In the genomic region with DNA sequence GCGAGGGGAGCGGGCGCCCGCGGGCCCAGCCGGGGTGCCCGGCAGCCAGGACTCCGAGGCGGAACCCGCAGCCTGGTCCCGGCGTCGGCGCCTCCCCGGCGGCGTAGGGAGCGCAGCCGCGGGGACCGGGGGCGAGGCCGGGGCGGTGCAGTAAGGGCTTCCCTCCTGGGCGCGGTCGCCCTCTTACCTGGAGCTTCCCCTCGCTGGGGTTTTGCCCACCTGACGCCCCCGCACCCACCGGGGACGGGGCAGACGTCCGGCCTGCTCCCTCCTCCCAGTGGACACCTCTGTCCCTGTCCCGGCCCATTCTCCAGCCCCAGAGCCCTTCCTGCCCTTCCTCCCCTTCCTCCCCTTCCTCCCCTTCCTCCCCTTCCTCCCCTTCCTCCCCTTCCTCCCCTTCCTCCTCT, we compare ENCODE assay signal across 8 cellular contexts. TPM values are rescaled to one million over a fixed set of nuclear protein-coding genes. Genes with fewer than 3 reads are reported as not detected.
DNase-seq lines count a peak whose midpoint lies in the region; ATAC-seq lines count a peak whose summit lies in the region.

No MANE protein-coding gene starts in this region.

- no peaks in the 10 kb centered on the region for H3K27me3 Mint-ChIP-seq in activated T-cell treated with anti-CD3 and anti-CD28 coated beads, Interleukin-2, amount 50 U/mL, for 24 hours

- no peaks in the 10 kb centered on the region for H3K27me3 ChIP-seq in HUES48 (ENCODE audit: control insufficient read depth, insufficient read depth, low read length)

- H3K4me3 ChIP-seq in HUES48 (ENCODE audit: low read depth, low read length): peak overlapping the region; percentile 97

- H3K9me3 Mint-ChIP-seq in activated T-cell treated with anti-CD3 and anti-CD28 coated beads, Interleukin-2, amount 50 U/mL, for 24 hours: no peaks in the 10 kb centered on the region

- H3K27ac ChIP-seq in HUES48 (ENCODE audit: low read depth, low read length): peak overlapping the region; percentile 96

- H3K36me3 Mint-ChIP-seq in activated T-cell treated with anti-CD3 and anti-CD28 coated beads, Interleukin-2, amount 50 U/mL, for 24 hours (ENCODE audit: low read depth): peaks cover 48% of the 10 kb centered on the region

- peaks cover 46% of the 10 kb centered on the region for H3K4me1 Mint-ChIP-seq in activated T-cell treated with anti-CD3 and anti-CD28 coated beads, Interleukin-2, amount 50 U/mL, for 24 hours (ENCODE audit: low read depth)

- peak overlapping the region; percentile 81 for H3K9ac ChIP-seq in HUES48 (ENCODE audit: low read depth, low read length)

- peak overlapping the region; percentile 88 for H3K27ac Mint-ChIP-seq in activated T-cell treated with anti-CD3 and anti-CD28 coated beads, Interleukin-2, amount 50 U/mL, for 24 hours

- peaks cover 30% of the 10 kb centered on the region for H3K36me3 ChIP-seq in HUES48 (ENCODE audit: control insufficient read depth, insufficient read depth, low read length)

- DNase-seq in EH (ENCODE audit: low read depth) (peak; percentile 62), germinal center (ENCODE audit: low spot score) (peak; percentile 69), sciatic nerve (ENCODE audit: low spot score) (no peak), superior temporal gyrus (ENCODE audit: extremely low spot score) (no peak), pons (ENCODE audit: low spot score) (no peak)
- DNase-seq in activated T-cell treated with anti-CD3 and anti-CD28 coated beads, Interleukin-2, amount 50 U/mL, for 24 hours: no peak

- H3K4me1 ChIP-seq in HUES48 (ENCODE audit: control insufficient read depth, insufficient read depth, low read length): peaks cover 25% of the 10 kb centered on the region

- H3K9me3 ChIP-seq in HUES48 (ENCODE audit: control insufficient read depth, insufficient read depth, low read length): no peaks in the 10 kb centered on the region

- peak overlapping the region; percentile 96 for H3K4me3 Mint-ChIP-seq in activated T-cell treated with anti-CD3 and anti-CD28 coated beads, Interleukin-2, amount 50 U/mL, for 24 hours

- peak; percentile 26 for ATAC-seq in GM21381 (IDR thresholded peaks at IDR 0.05; ENCODE audit: unreplicated experiment)
- peak; percentile 35 for ATAC-seq in sciatic nerve

- intact Hi-C loops in sciatic nerve (cut with DNase I): no loop called here

RNA-seq across cellular contexts. Expression of a gene that starts 0.4 kb away (rescaled TPM):
- total RNA-seq in sciatic nerve: 59.8 TPM

RNA-seq across cellular contexts. Expression of a gene that starts 30.5 kb away (rescaled TPM):
- 3.7 TPM for total RNA-seq in sciatic nerve

RNA-seq across cellular contexts. Expression of a gene that starts 58.6 kb away (rescaled TPM):
- 0.58 TPM for total RNA-seq in sciatic nerve

Comparison
In these comparisons a context has a peak if more than half of its experiments do, and no peak if none do; other contexts are left out.
1. DNase-seq: peak in EH (single experiment) and germinal center (single experiment); none in activated T-cell treated with anti-CD3 and anti-CD28 coated beads, Interleukin-2, amount 50 U/mL, for 24 hours (single experiment), sciatic nerve (single experiment), superior temporal gyrus (single experiment) and pons (single experiment).